ENCODE assay signal across 10 cellular contexts in genomic region chr3:146157325-146158060, GRCh38. TPM values are rescaled to one million over a fixed set of nuclear protein-coding genes. Genes with fewer than 3 reads are reported as not detected.
DNase-seq lines count a peak whose midpoint lies in the region; ATAC-seq, FAIRE-seq and TF ChIP-seq lines count a peak whose summit lies in the region.
"Had no signal": no experiment of that assay in that cellular context is flagged by ENCODE, and none has a peak within 500 bp of the region (broad histone marks: within the 10 kb centered on the region; RNA-seq: fewer than 3 reads in every experiment).

No MANE protein-coding gene starts in this region.

- peak; percentile 80 for FAIRE-seq in H54 (lab: Jason Lieb, UNC)

- H3K9ac ChIP-seq in liver (ENCODE audit: low read depth in 1 of 2, low read length in 2 of 2), result peak overlapping the region in 1 of 2 donors; percentile 42

- in situ Hi-C loops in brain microvascular endothelial cell (cut with HindIII; ENCODE audit: low pct_ligation_motif_present, low sequenced_read_pairs), result no loop called here

- TF ChIP-seq POLR2A in H54 (IDR thresholded peaks at IDR 0.05; ENCODE audit: low read depth, low read length) (no peak), spleen (IDR thresholded peaks at IDR 0.05) (no peak)

- TF ChIP-seq RAD21 in liver (IDR thresholded peaks at IDR 0.05), result no peak

- H3K36me3 ChIP-seq in brain microvascular endothelial cell (replicated peaks) (peaks cover 3% of the 10 kb centered on the region), liver (ENCODE audit: control insufficient read depth in 4 of 4, insufficient read depth in 3 of 4, low read depth in 1 of 4, low read length in 3 of 4) (no peaks in the 10 kb centered on the region), spleen (no peaks in the 10 kb centered on the region)

- no peaks in the 10 kb centered on the region for H3K27me3 ChIP-seq in brain microvascular endothelial cell (replicated peaks)
- no peaks in the 10 kb centered on the region for H3K27me3 ChIP-seq in liver (ENCODE audit: control insufficient read depth in 4 of 4, insufficient read depth in 4 of 4, low read length in 3 of 4)
- peaks cover 0 to 29% (median 12%) of the 10 kb centered on the region in 7 donors for H3K27me3 ChIP-seq in spleen (replicated peaks in 1 of 7)

- H3K27ac ChIP-seq in brain microvascular endothelial cell, result no peak overlapping the region
- H3K27ac ChIP-seq in liver (ENCODE audit: low read depth in 1 of 2, low read length in 2 of 2), result peak overlapping the region; percentile 76 to 95
- H3K27ac ChIP-seq in spleen, result peak overlapping the region in 5 of 8 donors; percentile 19 to 68 (median 62)

- H3K4me3 ChIP-seq in brain microvascular endothelial cell (ENCODE audit: low read depth, low read length), result peak overlapping the region; percentile 6
- peak overlapping the region in 1 of 3 donors; percentile 24 for H3K4me3 ChIP-seq in liver (ENCODE audit: low read depth in 1 of 3, low read length in 3 of 3)
- H3K4me3 ChIP-seq in spleen, result no peak overlapping the region

- H3K9me3 ChIP-seq in liver (ENCODE audit: control insufficient read depth in 4 of 4, low read length in 3 of 4), result no peaks in the 10 kb centered on the region
- no peaks in the 10 kb centered on the region for H3K9me3 ChIP-seq in spleen

- 83% methylated on average over 2 of the region's 2 CpGs for WGBS in liver
- WGBS in spleen, 5 donors, result 63 to 84% (median 69%) methylated on average over 2 of the region's 2 CpGs

- no peak for DNase-seq in H54 (ENCODE audit: insufficient read length, low spot score)
- DNase-seq in brain microvascular endothelial cell, result no peak
- no peak for DNase-seq in spleen
- no peak for DNase-seq in NCI-H345 (lab: John Stamatoyannopoulos, UW)
- DNase-seq in T-helper 9 cell, result no peak
- DNase-seq in iPS-NIHi7 (ENCODE audit: extremely low spot score), result no peak
- DNase-seq: CD8-positive, alpha-beta T cell; naive thymus-derived CD4-positive, alpha-beta T cell had no signal

- intact Hi-C loops in spleen (cut with DNase I; ENCODE audit: low total_unique reads), result no loop called here

- no peak for ATAC-seq in GM21723 (IDR thresholded peaks at IDR 0.05; ENCODE audit: unreplicated experiment)
- ATAC-seq: CD8-positive, alpha-beta T cell; naive thymus-derived CD4-positive, alpha-beta T cell had no signal

- H3K4me1 ChIP-seq in liver (ENCODE audit: control insufficient read depth in 4 of 4, insufficient read depth in 4 of 4, low read length in 3 of 4) (peaks cover 8 to 70% (median 45%) of the 10 kb centered on the region in 4 donors), spleen (peaks cover 5 to 57% (median 28%) of the 10 kb centered on the region in 6 donors)

- no peak for TF ChIP-seq CTCF in brain microvascular endothelial cell (IDR thresholded peaks at IDR 0.05; ENCODE audit: low read depth, low read length, missing control alignments)
- TF ChIP-seq CTCF in liver (IDR thresholded peaks at IDR 0.05; ENCODE audit: low read depth, low read length, missing input control), result no peak
- no peak for TF ChIP-seq CTCF in spleen (IDR thresholded peaks at IDR 0.05 in 8 of 11, conservative IDR thresholded peaks at IDR 0.05 in 3 of 11)

TF ChIP-seq in liver, 16 proteins besides CTCF, POLR2A, EP300 and RAD21:
- TF ChIP-seq EGR1 (IDR thresholded peaks at IDR 0.05; ENCODE audit: low read depth in 2 of 2), result no peak
- no peak for TF ChIP-seq FOXA2 (IDR thresholded peaks at IDR 0.05)
- TF ChIP-seq REST (IDR thresholded peaks at IDR 0.05), result no peak
- TF ChIP-seq JUND (IDR thresholded peaks at IDR 0.05), result no peak
- no peak for TF ChIP-seq HNF4G (IDR thresholded peaks at IDR 0.05)
- TF ChIP-seq YY1 (IDR thresholded peaks at IDR 0.05), result no peak
- TF ChIP-seq NR2F2 (IDR thresholded peaks at IDR 0.05), result no peak
- no peak for TF ChIP-seq MAX (IDR thresholded peaks at IDR 0.05)
- TF ChIP-seq HNF4A (conservative IDR thresholded peaks at IDR 0.05), result no peak
- TF ChIP-seq ATF3 (IDR thresholded peaks at IDR 0.05), result no peak
- TF ChIP-seq TAF1 (conservative IDR thresholded peaks at IDR 0.05), result no peak
- TF ChIP-seq SP1 (IDR thresholded peaks at IDR 0.05), result no peak
- no peak for TF ChIP-seq RXRA (IDR thresholded peaks at IDR 0.05)
- no peak for TF ChIP-seq FOXA1 (IDR thresholded peaks at IDR 0.05)
- TF ChIP-seq, protein P1, sequence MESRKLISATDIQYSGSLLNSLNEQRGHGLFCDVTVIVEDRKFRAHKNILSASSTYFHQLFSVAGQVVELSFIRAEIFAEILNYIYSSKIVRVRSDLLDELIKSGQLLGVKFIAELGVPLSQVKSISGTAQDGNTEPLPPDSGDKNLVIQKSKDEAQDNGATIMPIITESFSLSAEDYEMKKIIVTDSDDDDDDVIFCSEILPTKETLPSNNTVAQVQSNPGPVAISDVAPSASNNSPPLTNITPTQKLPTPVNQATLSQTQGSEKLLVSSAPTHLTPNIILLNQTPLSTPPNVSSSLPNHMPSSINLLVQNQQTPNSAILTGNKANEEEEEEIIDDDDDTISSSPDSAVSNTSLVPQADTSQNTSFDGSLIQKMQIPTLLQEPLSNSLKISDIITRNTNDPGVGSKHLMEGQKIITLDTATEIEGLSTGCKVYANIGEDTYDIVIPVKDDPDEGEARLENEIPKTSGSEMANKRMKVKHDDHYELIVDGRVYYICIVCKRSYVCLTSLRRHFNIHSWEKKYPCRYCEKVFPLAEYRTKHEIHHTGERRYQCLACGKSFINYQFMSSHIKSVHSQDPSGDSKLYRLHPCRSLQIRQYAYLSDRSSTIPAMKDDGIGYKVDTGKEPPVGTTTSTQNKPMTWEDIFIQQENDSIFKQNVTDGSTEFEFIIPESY (IDR thresholded peaks at IDR 0.05), result no peak
TF ChIP-seq in liver: peak in this region for 0.

RNA-seq across cellular contexts. Expression of gene PLOD2, which starts 3.5 kb away (rescaled TPM):
- 10 to 100 TPM; 27.2 to 57.0 TPM for total RNA-seq in liver
- 10 to 100 TPM; 18.6 to 21.4 TPM for polyA plus RNA-seq in liver
- total RNA-seq in spleen, result 10 to 100 TPM in 6 of 7 donors, 1 to 10 TPM in 1; 8.8 to 35.8 (median 11.9) TPM
- 1 to 10 TPM; 3.5 to 4.9 (median 4.7) TPM for polyA plus RNA-seq in spleen
- total RNA-seq: CD8-positive, alpha-beta T cell had no signal
- polyA plus RNA-seq: naive thymus-derived CD4-positive, alpha-beta T cell had no signal
